In the genomic region with DNA sequence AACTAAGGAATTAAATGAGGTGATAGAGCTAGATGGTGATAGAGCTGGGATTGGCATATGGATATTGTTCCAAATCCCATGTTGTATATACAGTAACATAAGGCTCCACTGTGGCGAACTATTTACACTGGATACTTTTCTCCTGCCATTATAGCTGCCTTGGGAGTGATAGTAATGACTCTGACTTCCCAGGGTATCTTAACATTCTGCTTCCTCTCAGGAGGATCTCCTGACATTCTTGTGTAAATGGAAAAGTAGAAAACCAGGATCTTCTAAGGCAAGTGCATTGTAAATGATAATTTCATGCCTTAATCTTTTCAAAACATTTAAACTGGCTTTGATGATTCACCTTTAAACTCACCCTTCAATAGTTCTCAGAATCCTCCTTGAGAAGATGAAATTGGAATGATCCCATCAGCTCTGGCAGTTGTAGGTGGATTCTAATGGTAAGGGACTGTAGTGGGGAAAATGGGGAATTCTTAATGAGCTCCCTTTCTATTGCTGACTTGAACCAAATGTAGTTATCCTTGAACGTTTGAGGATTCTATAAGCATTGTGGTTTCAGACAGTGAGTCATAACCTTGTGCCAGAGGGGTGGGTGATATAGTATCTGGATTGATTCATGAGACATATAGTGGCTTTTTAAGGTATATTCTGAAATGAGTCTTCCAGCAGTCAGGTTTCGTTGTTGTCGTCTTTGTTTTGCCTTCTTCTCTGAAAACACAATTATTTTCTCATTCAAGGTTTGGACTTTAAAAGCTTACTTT, we compare ENCODE assay signal across 19 cellular contexts.
DNase-seq lines count a peak whose midpoint lies in the region; ATAC-seq, FAIRE-seq and TF ChIP-seq lines count a peak whose summit lies in the region.
"Had no signal": no experiment of that assay in that cellular context is flagged by ENCODE, and none has a peak within 500 bp of the region (broad histone marks: within the 10 kb centered on the region; RNA-seq: fewer than 3 reads in every experiment).

No MANE protein-coding gene starts in this region.

- H4K20me1 ChIP-seq in PC-3 (ENCODE audit: low read length), result no peaks in the 10 kb centered on the region
- H4K20me1 ChIP-seq in smooth muscle cell (ENCODE audit: low read depth), result no peaks in the 10 kb centered on the region

- BruUV-seq in PC-3 (replicated peaks; lab: Mats Ljungman, UMichigan), result no TSS peak

- H3K9ac ChIP-seq in PC-3 (ENCODE audit: low read length), result no peak overlapping the region
- H3K9ac ChIP-seq in smooth muscle cell (ENCODE audit: low read depth), result no peak overlapping the region
- H3K9ac ChIP-seq: parathyroid adenoma had no signal

- H3K27me3 ChIP-seq in PC-3 (ENCODE audit: low read length) (no peaks in the 10 kb centered on the region), bronchial epithelial cell (ENCODE audit: control insufficient read depth, insufficient read depth, low read length) (no peaks in the 10 kb centered on the region), smooth muscle cell (ENCODE audit: low read depth) (no peaks in the 10 kb centered on the region), pancreas (no peaks in the 10 kb centered on the region)
- H3K27me3 ChIP-seq: heart right ventricle, Peyer's patch, spleen, stomach had no signal

- H3K4me2 ChIP-seq in PC-3 (ENCODE audit: low read length) (no peak overlapping the region), smooth muscle cell (no peak overlapping the region)

- DNase-seq in HTR-8/SVneo (ENCODE audit: insufficient read length, low spot score) (peak; percentile 11), PC-3 (peak; percentile 67), bronchial epithelial cell (ENCODE audit: low read depth) (peak; percentile 76), smooth muscle cell (lab: John Stamatoyannopoulos, UW; ENCODE audit: unreplicated experiment) (no peak), pons (ENCODE audit: low spot score) (no peak), pancreas (no peak)
- DNase-seq: activated naive CD8-positive, alpha-beta T cell treated with anti-CD3 and anti-CD28 coated beads, Interleukin-2, amount 10 ng/mL, durations not matched to agents 7 days and 5 days; activated T-cell treated with anti-CD3 and anti-CD28 coated beads, Interleukin-2, amount 50 U/mL, for 4 hours; C1 segment of cervical spinal cord; heart right ventricle; NCI-H1436 treated with DMSO at 0.1 percent for 48 hours; NCI-H446 treated with DMSO at 0.1 percent for 48 hours; Peyer's patch; spleen; stomach had no signal

- H2AFZ ChIP-seq in PC-3 (ENCODE audit: low read length), result no peak overlapping the region
- H2AFZ ChIP-seq in smooth muscle cell (ENCODE audit: low read depth), result no peak overlapping the region
- H2AFZ ChIP-seq: parathyroid adenoma had no signal

- H3K9me3 ChIP-seq in PC-3 (ENCODE audit: low read length) (no peaks in the 10 kb centered on the region), smooth muscle cell (replicated peaks; ENCODE audit: low read depth) (no peaks in the 10 kb centered on the region), pancreas (no peaks in the 10 kb centered on the region)
- H3K9me3 ChIP-seq: HAP-1, Peyer's patch, spleen had no signal

- H3F3A ChIP-seq in PC-3 (ENCODE audit: low read length, unreplicated experiment) (no peaks in the 10 kb centered on the region), smooth muscle cell (ENCODE audit: low read depth) (no peaks in the 10 kb centered on the region)

- ATAC-seq in PC-3 (peak; percentile 76), GM19395 (IDR thresholded peaks at IDR 0.05; ENCODE audit: unreplicated experiment) (no peak), pancreas (no peak)
- ATAC-seq: activated T-cell treated with anti-CD3 and anti-CD28 coated beads, Interleukin-2, amount 50 U/mL, for 4 hours had no signal

- WGBS in smooth muscle cell (ENCODE audit: low lambda C conversion rate), result 50% methylated on average over 4 of the region's 4 CpGs
- 77 to 85% methylated on average over 4 of the region's 4 CpGs for WGBS in pancreas, 2 donors

- H3K27ac ChIP-seq in PC-3 (ENCODE audit: low read length) (no peak overlapping the region), smooth muscle cell (ENCODE audit: low read depth) (peak overlapping the region; percentile 77), pancreas (no peak overlapping the region)
- H3K27ac ChIP-seq: parathyroid adenoma, Peyer's patch, spleen, stomach had no signal

- POLR2A ChIA-PET in PC-3 (lab: Charles Lee; ENCODE audit: unreplicated experiment), result interaction anchor here (0.5 kb wide), 1 partner anchor 30 kb away, joined by 3 read pairs; no protein-coding TSS in a partner anchor

- no peaks in the 10 kb centered on the region for H3K9me2 ChIP-seq in PC-3 (replicated peaks; ENCODE audit: low read length)

- no peaks in the 10 kb centered on the region for H3K36me3 ChIP-seq in PC-3 (ENCODE audit: low read depth, low read length)
- no peaks in the 10 kb centered on the region for H3K36me3 ChIP-seq in bronchial epithelial cell (ENCODE audit: control insufficient read depth, insufficient read depth, low read length)
- no peaks in the 10 kb centered on the region for H3K36me3 ChIP-seq in smooth muscle cell (ENCODE audit: low read depth)
- no peaks in the 10 kb centered on the region for H3K36me3 ChIP-seq in pancreas
- H3K36me3 ChIP-seq: HAP-1, heart right ventricle, Peyer's patch, spleen, stomach had no signal

- H3K79me2 ChIP-seq in PC-3 (ENCODE audit: low read length) (no peaks in the 10 kb centered on the region), smooth muscle cell (ENCODE audit: low read depth) (no peaks in the 10 kb centered on the region)
- H3K79me2 ChIP-seq: parathyroid adenoma had no signal

- peaks cover 10% of the 10 kb centered on the region for H3K4me1 ChIP-seq in PC-3 (ENCODE audit: insufficient read depth, low read length)
- peaks cover 2% of the 10 kb centered on the region for H3K4me1 ChIP-seq in smooth muscle cell (ENCODE audit: low read depth)
- H3K4me1 ChIP-seq in pancreas, result no peaks in the 10 kb centered on the region
- H3K4me1 ChIP-seq: HAP-1, parathyroid adenoma, Peyer's patch, spleen, stomach had no signal

- FAIRE-seq in HTR-8/SVneo (lab: Jason Lieb, UNC) (no peak), bronchial epithelial cell (lab: Jason Lieb, UNC) (no peak), pancreas (lab: Jason Lieb, UNC) (no peak)
- FAIRE-seq: endometrium had no signal

- H3K4me3 ChIP-seq in PC-3 (ENCODE audit: low read length) (no peak overlapping the region), bronchial epithelial cell (ENCODE audit: low read depth, low read length) (no peak overlapping the region), smooth muscle cell (no peak overlapping the region), pancreas (no peak overlapping the region)
- H3K4me3 ChIP-seq: HAP-1, heart right ventricle, Peyer's patch, spleen, stomach had no signal

- intact Hi-C loops in PC-3 (cut with micrococcal nuclease), result loop anchor here (10.0 kb wide), 1 partner anchor 60 kb away; no protein-coding TSS in a partner anchor
- intact Hi-C loops in pancreas (cut with DNase I), result no loop called here

- CTCF ChIA-PET in PC-3 (lab: Charles Lee), result no interaction called here

- TF ChIP-seq CTCF in PC-3 (conservative IDR thresholded peaks at IDR 0.05; ENCODE audit: low read depth, low read length) (no peak), bronchial epithelial cell (IDR thresholded peaks at IDR 0.05; ENCODE audit: insufficient read depth, low read length, severe bottlenecking) (no peak), smooth muscle cell (IDR thresholded peaks at IDR 0.05; ENCODE audit: borderline replicate concordance, insufficient read depth, poor library complexity, severe bottlenecking) (no peak), pancreas (IDR thresholded peaks at IDR 0.05) (no peak)

Comparison
In these comparisons a context has a peak if more than half of its experiments do, and no peak if none do; other contexts are left out.
1. DNase-seq: peak in HTR-8/SVneo (single experiment), PC-3 (single experiment) and bronchial epithelial cell (single experiment); none in smooth muscle cell (single experiment), pons (single experiment) and pancreas (0 of 6).